ENCODE assay signal across 1 cellular context in the genomic region with DNA sequence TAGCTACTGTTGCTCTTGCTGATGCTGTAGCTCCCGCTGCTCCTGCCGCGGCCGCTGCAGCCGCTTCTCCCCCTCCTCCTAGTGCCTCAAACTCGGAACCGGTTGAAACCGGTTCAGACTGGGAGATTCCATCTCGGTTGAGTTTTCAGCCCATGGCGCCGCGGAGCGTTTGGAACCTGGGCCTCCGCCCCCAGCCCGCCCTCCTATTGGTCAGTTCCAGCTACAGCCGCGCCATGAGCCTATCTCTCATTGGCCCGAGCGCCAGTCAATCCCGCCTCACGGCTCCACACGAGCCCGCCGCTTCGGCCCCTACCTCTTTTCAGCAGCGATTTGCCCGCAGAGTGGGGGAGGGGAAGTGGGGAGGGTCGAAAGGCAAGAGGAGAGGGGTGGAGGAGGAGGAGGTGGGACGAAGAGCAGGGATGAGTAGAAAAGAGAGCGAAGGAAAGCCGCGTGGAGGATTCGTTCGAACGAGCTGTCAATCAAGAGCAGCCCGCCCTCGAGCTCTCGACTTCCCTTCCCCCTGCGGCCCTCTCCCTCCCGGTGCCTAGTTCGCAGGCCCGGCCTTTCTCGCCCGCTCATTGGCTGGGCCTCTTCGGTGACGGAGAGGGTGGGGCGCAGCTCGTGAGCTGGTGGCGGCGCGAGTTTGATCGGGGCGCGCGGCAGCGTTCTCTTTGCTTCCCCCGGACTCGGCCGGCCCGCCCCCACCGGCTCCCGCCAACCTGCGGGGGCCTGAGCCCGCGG.
A peak's percentile ranks its signal among the peaks of the same experiment; 100 is the strongest.
TF ChIP-seq lines count a peak whose summit lies in the region.

A gene with protein sequence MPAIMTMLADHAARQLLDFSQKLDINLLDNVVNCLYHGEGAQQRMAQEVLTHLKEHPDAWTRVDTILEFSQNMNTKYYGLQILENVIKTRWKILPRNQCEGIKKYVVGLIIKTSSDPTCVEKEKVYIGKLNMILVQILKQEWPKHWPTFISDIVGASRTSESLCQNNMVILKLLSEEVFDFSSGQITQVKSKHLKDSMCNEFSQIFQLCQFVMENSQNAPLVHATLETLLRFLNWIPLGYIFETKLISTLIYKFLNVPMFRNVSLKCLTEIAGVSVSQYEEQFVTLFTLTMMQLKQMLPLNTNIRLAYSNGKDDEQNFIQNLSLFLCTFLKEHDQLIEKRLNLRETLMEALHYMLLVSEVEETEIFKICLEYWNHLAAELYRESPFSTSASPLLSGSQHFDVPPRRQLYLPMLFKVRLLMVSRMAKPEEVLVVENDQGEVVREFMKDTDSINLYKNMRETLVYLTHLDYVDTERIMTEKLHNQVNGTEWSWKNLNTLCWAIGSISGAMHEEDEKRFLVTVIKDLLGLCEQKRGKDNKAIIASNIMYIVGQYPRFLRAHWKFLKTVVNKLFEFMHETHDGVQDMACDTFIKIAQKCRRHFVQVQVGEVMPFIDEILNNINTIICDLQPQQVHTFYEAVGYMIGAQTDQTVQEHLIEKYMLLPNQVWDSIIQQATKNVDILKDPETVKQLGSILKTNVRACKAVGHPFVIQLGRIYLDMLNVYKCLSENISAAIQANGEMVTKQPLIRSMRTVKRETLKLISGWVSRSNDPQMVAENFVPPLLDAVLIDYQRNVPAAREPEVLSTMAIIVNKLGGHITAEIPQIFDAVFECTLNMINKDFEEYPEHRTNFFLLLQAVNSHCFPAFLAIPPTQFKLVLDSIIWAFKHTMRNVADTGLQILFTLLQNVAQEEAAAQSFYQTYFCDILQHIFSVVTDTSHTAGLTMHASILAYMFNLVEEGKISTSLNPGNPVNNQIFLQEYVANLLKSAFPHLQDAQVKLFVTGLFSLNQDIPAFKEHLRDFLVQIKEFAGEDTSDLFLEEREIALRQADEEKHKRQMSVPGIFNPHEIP (N-terminal part only) (minus strand): TSS at position 178 of the 741 bp plus-strand sequence. CDS start 4,459 bp downstream, outside the sequence.

TF ChIP-seq in HepG2, 621 proteins besides CTCF, POLR2A, EP300 and RAD21 (continued from another document and continues in another):
- TF ChIP-seq, protein P1, sequence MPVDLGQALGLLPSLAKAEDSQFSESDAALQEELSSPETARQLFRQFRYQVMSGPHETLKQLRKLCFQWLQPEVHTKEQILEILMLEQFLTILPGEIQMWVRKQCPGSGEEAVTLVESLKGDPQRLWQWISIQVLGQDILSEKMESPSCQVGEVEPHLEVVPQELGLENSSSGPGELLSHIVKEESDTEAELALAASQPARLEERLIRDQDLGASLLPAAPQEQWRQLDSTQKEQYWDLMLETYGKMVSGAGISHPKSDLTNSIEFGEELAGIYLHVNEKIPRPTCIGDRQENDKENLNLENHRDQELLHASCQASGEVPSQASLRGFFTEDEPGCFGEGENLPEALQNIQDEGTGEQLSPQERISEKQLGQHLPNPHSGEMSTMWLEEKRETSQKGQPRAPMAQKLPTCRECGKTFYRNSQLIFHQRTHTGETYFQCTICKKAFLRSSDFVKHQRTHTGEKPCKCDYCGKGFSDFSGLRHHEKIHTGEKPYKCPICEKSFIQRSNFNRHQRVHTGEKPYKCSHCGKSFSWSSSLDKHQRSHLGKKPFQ (CRISPR knock-in tag; IDR thresholded peaks at IDR 0.05; ENCODE audit: insufficient replicate concordance), result peak; percentile 74
- TF ChIP-seq ZNF101 (CRISPR knock-in tag; IDR thresholded peaks at IDR 0.05; ENCODE audit: borderline replicate concordance, low read depth), result no peak
- no peak for TF ChIP-seq DPF2 (CRISPR knock-in tag; IDR thresholded peaks at IDR 0.05; ENCODE audit: borderline replicate concordance, low read depth)
- TF ChIP-seq HDAC6 (IDR thresholded peaks at IDR 0.05; ENCODE audit: low read depth, low read length), result no peak
- peak; percentile 31 for TF ChIP-seq TSC22D2 (CRISPR knock-in tag; IDR thresholded peaks at IDR 0.05; ENCODE audit: borderline replicate concordance)
- TF ChIP-seq ZNF816 (CRISPR knock-in tag; IDR thresholded peaks at IDR 0.05; ENCODE audit: borderline replicate concordance), result peak; percentile 15; the same call in 1 of the 2 replicates
- no peak for TF ChIP-seq NR1H2 (CRISPR knock-in tag; IDR thresholded peaks at IDR 0.05; ENCODE audit: borderline replicate concordance, low read depth)
- TF ChIP-seq SAP130 (CRISPR knock-in tag; IDR thresholded peaks at IDR 0.05; ENCODE audit: low read depth), result peak; percentile 91
- TF ChIP-seq, protein P2, sequence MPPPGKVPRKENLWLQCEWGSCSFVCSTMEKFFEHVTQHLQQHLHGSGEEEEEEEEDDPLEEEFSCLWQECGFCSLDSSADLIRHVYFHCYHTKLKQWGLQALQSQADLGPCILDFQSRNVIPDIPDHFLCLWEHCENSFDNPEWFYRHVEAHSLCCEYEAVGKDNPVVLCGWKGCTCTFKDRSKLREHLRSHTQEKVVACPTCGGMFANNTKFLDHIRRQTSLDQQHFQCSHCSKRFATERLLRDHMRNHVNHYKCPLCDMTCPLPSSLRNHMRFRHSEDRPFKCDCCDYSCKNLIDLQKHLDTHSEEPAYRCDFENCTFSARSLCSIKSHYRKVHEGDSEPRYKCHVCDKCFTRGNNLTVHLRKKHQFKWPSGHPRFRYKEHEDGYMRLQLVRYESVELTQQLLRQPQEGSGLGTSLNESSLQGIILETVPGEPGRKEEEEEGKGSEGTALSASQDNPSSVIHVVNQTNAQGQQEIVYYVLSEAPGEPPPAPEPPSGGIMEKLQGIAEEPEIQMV (CRISPR knock-in tag; IDR thresholded peaks at IDR 0.05; ENCODE audit: low read depth), result no peak
- TF ChIP-seq KLF11 (CRISPR knock-in tag; IDR thresholded peaks at IDR 0.05), result no peak; the same call in none of the 2 replicates
- TF ChIP-seq NR2F6 (IDR thresholded peaks at IDR 0.05), result no peak
- peak; percentile 44 for TF ChIP-seq NR2F6 (CRISPR knock-in tag; IDR thresholded peaks at IDR 0.05)
- TF ChIP-seq, protein P3, sequence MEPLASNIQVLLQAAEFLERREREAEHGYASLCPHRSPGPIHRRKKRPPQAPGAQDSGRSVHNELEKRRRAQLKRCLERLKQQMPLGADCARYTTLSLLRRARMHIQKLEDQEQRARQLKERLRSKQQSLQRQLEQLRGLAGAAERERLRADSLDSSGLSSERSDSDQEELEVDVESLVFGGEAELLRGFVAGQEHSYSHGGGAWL (CRISPR knock-in tag; IDR thresholded peaks at IDR 0.05), result peak; percentile 81; the same call in 1 of the 2 replicates
- TF ChIP-seq ZNF556 (CRISPR knock-in tag; IDR thresholded peaks at IDR 0.05; ENCODE audit: borderline replicate concordance), result peak; percentile 67; the same call in 1 of the 2 replicates
- no peak; the same call in 1 of the 2 replicates for TF ChIP-seq ZNF124 (CRISPR knock-in tag; IDR thresholded peaks at IDR 0.05)
- TF ChIP-seq JARID2 (CRISPR knock-in tag; IDR thresholded peaks at IDR 0.05; ENCODE audit: insufficient replicate concordance), result peak; percentile 68
- no peak; the same call in 1 of the 2 replicates for TF ChIP-seq FOXO1 (CRISPR knock-in tag; IDR thresholded peaks at IDR 0.05)
- TF ChIP-seq SP2 (CRISPR knock-in tag; IDR thresholded peaks at IDR 0.05), result peak; percentile 97
- TF ChIP-seq ZFP1 (CRISPR knock-in tag; IDR thresholded peaks at IDR 0.05), result no peak; the same call in 1 of the 2 replicates
- TF ChIP-seq, protein P4, sequence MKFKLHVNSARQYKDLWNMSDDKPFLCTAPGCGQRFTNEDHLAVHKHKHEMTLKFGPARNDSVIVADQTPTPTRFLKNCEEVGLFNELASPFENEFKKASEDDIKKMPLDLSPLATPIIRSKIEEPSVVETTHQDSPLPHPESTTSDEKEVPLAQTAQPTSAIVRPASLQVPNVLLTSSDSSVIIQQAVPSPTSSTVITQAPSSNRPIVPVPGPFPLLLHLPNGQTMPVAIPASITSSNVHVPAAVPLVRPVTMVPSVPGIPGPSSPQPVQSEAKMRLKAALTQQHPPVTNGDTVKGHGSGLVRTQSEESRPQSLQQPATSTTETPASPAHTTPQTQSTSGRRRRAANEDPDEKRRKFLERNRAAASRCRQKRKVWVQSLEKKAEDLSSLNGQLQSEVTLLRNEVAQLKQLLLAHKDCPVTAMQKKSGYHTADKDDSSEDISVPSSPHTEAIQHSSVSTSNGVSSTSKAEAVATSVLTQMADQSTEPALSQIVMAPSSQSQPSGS (CRISPR knock-in tag; IDR thresholded peaks at IDR 0.05), result peak; percentile 23; the same call in 1 of the 2 replicates
- TF ChIP-seq, protein P5, sequence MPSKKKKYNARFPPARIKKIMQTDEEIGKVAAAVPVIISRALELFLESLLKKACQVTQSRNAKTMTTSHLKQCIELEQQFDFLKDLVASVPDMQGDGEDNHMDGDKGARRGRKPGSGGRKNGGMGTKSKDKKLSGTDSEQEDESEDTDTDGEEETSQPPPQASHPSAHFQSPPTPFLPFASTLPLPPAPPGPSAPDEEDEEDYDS (CRISPR knock-in tag; IDR thresholded peaks at IDR 0.05), result peak; percentile 69; the same call in 1 of the 2 replicates
- no peak for TF ChIP-seq CEBPB (IDR thresholded peaks at IDR 0.05; ENCODE audit: borderline replicate concordance, low read depth, low read length)
- TF ChIP-seq, protein P6, sequence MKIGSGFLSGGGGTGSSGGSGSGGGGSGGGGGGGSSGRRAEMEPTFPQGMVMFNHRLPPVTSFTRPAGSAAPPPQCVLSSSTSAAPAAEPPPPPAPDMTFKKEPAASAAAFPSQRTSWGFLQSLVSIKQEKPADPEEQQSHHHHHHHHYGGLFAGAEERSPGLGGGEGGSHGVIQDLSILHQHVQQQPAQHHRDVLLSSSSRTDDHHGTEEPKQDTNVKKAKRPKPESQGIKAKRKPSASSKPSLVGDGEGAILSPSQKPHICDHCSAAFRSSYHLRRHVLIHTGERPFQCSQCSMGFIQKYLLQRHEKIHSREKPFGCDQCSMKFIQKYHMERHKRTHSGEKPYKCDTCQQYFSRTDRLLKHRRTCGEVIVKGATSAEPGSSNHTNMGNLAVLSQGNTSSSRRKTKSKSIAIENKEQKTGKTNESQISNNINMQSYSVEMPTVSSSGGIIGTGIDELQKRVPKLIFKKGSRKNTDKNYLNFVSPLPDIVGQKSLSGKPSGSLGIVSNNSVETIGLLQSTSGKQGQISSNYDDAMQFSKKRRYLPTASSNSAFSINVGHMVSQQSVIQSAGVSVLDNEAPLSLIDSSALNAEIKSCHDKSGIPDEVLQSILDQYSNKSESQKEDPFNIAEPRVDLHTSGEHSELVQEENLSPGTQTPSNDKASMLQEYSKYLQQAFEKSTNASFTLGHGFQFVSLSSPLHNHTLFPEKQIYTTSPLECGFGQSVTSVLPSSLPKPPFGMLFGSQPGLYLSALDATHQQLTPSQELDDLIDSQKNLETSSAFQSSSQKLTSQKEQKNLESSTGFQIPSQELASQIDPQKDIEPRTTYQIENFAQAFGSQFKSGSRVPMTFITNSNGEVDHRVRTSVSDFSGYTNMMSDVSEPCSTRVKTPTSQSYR (CRISPR knock-in tag; IDR thresholded peaks at IDR 0.05; ENCODE audit: borderline replicate concordance), result peak; percentile 97
- peak; percentile 62; the same call in 1 of the 2 replicates for TF ChIP-seq HNRNPL (IDR thresholded peaks at IDR 0.05; ENCODE audit: low read depth, low read length)
- TF ChIP-seq, protein P7, sequence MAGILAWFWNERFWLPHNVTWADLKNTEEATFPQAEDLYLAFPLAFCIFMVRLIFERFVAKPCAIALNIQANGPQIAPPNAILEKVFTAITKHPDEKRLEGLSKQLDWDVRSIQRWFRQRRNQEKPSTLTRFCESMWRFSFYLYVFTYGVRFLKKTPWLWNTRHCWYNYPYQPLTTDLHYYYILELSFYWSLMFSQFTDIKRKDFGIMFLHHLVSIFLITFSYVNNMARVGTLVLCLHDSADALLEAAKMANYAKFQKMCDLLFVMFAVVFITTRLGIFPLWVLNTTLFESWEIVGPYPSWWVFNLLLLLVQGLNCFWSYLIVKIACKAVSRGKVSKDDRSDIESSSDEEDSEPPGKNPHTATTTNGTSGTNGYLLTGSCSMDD (CRISPR knock-in tag; IDR thresholded peaks at IDR 0.05), result no peak
- TF ChIP-seq KLF6 (CRISPR knock-in tag; IDR thresholded peaks at IDR 0.05), result peak; percentile 27
- peak; percentile 17 for TF ChIP-seq ETV6 (CRISPR knock-in tag; conservative IDR thresholded peaks at IDR 0.05)
- TF ChIP-seq YEATS2 (CRISPR knock-in tag; IDR thresholded peaks at IDR 0.05; ENCODE audit: borderline replicate concordance), result peak; percentile 29
- TF ChIP-seq, protein P8, sequence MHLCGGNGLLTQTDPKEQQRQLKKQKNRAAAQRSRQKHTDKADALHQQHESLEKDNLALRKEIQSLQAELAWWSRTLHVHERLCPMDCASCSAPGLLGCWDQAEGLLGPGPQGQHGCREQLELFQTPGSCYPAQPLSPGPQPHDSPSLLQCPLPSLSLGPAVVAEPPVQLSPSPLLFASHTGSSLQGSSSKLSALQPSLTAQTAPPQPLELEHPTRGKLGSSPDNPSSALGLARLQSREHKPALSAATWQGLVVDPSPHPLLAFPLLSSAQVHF (CRISPR knock-in tag; IDR thresholded peaks at IDR 0.05), result peak; percentile 73
- TF ChIP-seq ZNF138 (CRISPR knock-in tag; IDR thresholded peaks at IDR 0.05; ENCODE audit: low read depth), result no peak
- TF ChIP-seq, protein P9, sequence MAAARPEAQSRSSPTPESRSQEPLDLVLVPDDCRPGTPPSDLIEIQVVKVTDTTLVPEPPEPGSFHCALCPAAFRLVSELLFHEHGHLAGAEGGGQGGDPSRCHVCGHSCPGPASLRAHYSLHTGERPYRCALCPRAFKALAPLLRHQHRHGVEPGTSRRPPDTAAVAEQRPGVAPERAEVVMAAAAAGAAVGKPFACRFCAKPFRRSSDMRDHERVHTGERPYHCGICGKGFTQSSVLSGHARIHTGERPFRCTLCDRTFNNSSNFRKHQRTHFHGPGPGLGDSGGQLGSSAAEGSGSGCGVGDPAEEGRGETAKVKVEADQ (CRISPR knock-in tag; IDR thresholded peaks at IDR 0.05; ENCODE audit: borderline replicate concordance), result peak; percentile 16; the same call in 1 of the 2 replicates
- TF ChIP-seq, protein P10, sequence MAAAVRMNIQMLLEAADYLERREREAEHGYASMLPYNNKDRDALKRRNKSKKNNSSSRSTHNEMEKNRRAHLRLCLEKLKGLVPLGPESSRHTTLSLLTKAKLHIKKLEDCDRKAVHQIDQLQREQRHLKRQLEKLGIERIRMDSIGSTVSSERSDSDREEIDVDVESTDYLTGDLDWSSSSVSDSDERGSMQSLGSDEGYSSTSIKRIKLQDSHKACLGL (CRISPR knock-in tag; IDR thresholded peaks at IDR 0.05), result peak; percentile 80
- TF ChIP-seq MYC (CRISPR knock-in tag; IDR thresholded peaks at IDR 0.05; ENCODE audit: borderline replicate concordance), result peak; percentile 50; the same call in 1 of the 2 replicates
- TF ChIP-seq, protein P11, sequence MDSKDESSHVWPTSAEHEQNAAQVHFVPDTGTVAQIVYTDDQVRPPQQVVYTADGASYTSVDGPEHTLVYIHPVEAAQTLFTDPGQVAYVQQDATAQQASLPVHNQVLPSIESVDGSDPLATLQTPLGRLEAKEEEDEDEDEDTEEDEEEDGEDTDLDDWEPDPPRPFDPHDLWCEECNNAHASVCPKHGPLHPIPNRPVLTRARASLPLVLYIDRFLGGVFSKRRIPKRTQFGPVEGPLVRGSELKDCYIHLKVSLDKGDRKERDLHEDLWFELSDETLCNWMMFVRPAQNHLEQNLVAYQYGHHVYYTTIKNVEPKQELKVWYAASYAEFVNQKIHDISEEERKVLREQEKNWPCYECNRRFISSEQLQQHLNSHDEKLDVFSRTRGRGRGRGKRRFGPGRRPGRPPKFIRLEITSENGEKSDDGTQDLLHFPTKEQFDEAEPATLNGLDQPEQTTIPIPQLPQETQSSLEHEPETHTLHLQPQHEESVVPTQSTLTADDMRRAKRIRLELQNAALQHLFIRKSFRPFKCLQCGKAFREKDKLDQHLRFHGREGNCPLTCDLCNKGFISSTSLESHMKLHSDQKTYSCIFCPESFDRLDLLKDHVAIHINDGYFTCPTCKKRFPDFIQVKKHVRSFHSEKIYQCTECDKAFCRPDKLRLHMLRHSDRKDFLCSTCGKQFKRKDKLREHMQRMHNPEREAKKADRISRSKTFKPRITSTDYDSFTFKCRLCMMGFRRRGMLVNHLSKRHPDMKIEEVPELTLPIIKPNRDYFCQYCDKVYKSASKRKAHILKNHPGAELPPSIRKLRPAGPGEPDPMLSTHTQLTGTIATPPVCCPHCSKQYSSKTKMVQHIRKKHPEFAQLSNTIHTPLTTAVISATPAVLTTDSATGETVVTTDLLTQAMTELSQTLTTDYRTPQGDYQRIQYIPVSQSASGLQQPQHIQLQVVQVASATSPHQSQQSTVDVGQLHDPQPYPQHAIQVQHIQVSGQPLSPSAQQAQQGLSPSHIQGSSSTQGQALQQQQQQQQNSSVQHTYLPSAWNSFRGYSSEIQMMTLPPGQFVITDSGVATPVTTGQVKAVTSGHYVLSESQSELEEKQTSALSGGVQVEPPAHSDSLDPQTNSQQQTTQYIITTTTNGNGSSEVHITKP (CRISPR knock-in tag; IDR thresholded peaks at IDR 0.05; ENCODE audit: low read depth), result peak; percentile 95
